Comparison of ENCODE assay signal across 20 cellular contexts in genomic region chr9:31639444-31639843, GRCh38.
DNase-seq lines count a peak whose midpoint lies in the region; FAIRE-seq and TF ChIP-seq lines count a peak whose summit lies in the region.
"Had no signal": no experiment of that assay in that cellular context is flagged by ENCODE, and none has a peak within 500 bp of the region (broad histone marks: within the 10 kb centered on the region; RNA-seq: fewer than 3 reads in every experiment).

No MANE protein-coding gene starts in this region.

- H2BK12ac ChIP-seq in H9 (ENCODE audit: insufficient read length, low read depth, low read length) (no peak overlapping the region), H1 (ENCODE audit: low read depth, low read length) (no peak overlapping the region)

- TF ChIP-seq RAD21 in H1 (IDR thresholded peaks at IDR 0.05 in 1 of 2, conservative IDR thresholded peaks at IDR 0.05 in 1 of 2; ENCODE audit: low read depth in 2 of 2, low read length in 2 of 2) = no peak

- H4K91ac ChIP-seq in H9 (ENCODE audit: insufficient read length, low read depth, low read length) (no peak overlapping the region), H1 (replicated peaks; ENCODE audit: insufficient read length, low read length) (no peak overlapping the region)

- H3K23me2 ChIP-seq in H9 (ENCODE audit: insufficient read length, low read depth, low read length, poor library complexity, severe bottlenecking) (no peaks in the 10 kb centered on the region), H1 (ENCODE audit: low read depth, low read length) (no peaks in the 10 kb centered on the region)

- no peak overlapping the region for H3K27ac ChIP-seq in H9 (ENCODE audit: insufficient read length, low read depth, low read length)
- no peak overlapping the region for H3K27ac ChIP-seq in H1 (ENCODE audit: low read depth, low read length)
- no peak overlapping the region for H3K27ac ChIP-seq in esophagus squamous epithelium
- H3K27ac ChIP-seq: GM23248 had no signal

- no peak overlapping the region for H3K9ac ChIP-seq in H9 (ENCODE audit: extremely low read depth, insufficient read length, low read length)
- H3K9ac ChIP-seq in H1 (replicated peaks in 1 of 4; ENCODE audit: extremely low read depth in 1 of 4, low read depth in 3 of 4, low read length in 3 of 4) = no peak overlapping the region
- H3K9ac ChIP-seq: GM23248 had no signal

- TF ChIP-seq CTCF in H9 (conservative IDR thresholded peaks at IDR 0.05) (no peak), H1 (IDR thresholded peaks at IDR 0.05; ENCODE audit: control extremely low read depth in 1 of 3, insufficient read depth in 1 of 3, low read depth in 1 of 3, low read length in 3 of 3) (no peak), progenitor cell of endocrine pancreas (IDR thresholded peaks at IDR 0.05; ENCODE audit: unreplicated experiment) (no peak), esophagus squamous epithelium (IDR thresholded peaks at IDR 0.05) (no peak)

- H3K4me1 ChIP-seq in H9 (ENCODE audit: insufficient read depth, low read length) = no peaks in the 10 kb centered on the region
- H3K4me1 ChIP-seq in H1 (replicated peaks in 1 of 4; ENCODE audit: control insufficient read depth in 3 of 4, insufficient read depth in 4 of 4, low read length in 3 of 4) = no peaks in the 10 kb centered on the region; a peak in 1 of 7 replicates
- H3K4me1 ChIP-seq in esophagus squamous epithelium = no peaks in the 10 kb centered on the region
- H3K4me1 ChIP-seq: BE2C had no signal

- H4K20me1 ChIP-seq in H9 (ENCODE audit: control insufficient read depth, insufficient read depth, insufficient read length) = no peaks in the 10 kb centered on the region
- H4K20me1 ChIP-seq in H1 (replicated peaks in 1 of 2; ENCODE audit: control insufficient read depth in 1 of 2, insufficient read depth in 2 of 2, low read length in 2 of 2) = no peaks in the 10 kb centered on the region

- no CpG with 5 or more reads among the region's 1 CpG for WGBS in H9 (ENCODE audit: extremely low coverage, insufficient read length, low lambda C conversion rate)
- 85% methylated on average over 1 of the region's 1 CpG; no CpG with 5 or more reads in 1 of the 2 experiments for WGBS in H1 (ENCODE audit: extremely low coverage in 1 of 2, insufficient coverage in 1 of 2, insufficient read length in 1 of 2, insufficient replicate concordance in 2 of 2, low coverage in 1 of 2, low lambda C conversion rate in 2 of 2, missing lambda C conversion rate in 1 of 2), 2 experiments
- WGBS in esophagus squamous epithelium, 2 donors = 100% methylated on average over 1 of the region's 1 CpG

- no peaks in the 10 kb centered on the region for H3K27me3 Mint-ChIP-seq in H9 (ENCODE audit: low read depth)
- H3K27me3 Mint-ChIP-seq in progenitor cell of endocrine pancreas = no peaks in the 10 kb centered on the region
- H3K27me3 Mint-ChIP-seq: CD4-positive, CD25-positive, alpha-beta regulatory T cell had no signal

- TF ChIP-seq POLR2A in H1 (IDR thresholded peaks at IDR 0.05; ENCODE audit: control extremely low read depth in 1 of 2, low read depth in 2 of 2, low read length in 2 of 2) (no peak), esophagus squamous epithelium (IDR thresholded peaks at IDR 0.05) (no peak)

- H3K4ac ChIP-seq in H9 (ENCODE audit: low read depth, low read length) (no peak overlapping the region), H1 (replicated peaks; ENCODE audit: insufficient read length, low read depth, low read length) (no peak overlapping the region)

- H3K18ac ChIP-seq in H9 (ENCODE audit: insufficient read length, low read depth, low read length) (no peak overlapping the region), H1 (ENCODE audit: extremely low read depth, low read length) (no peak overlapping the region)

- H3K27me3 ChIP-seq in H9 (ENCODE audit: insufficient read depth, low read length) = no peaks in the 10 kb centered on the region
- H3K27me3 ChIP-seq in H1 (replicated peaks in 1 of 4; ENCODE audit: control insufficient read depth in 3 of 4, extremely low read depth in 1 of 4, insufficient read depth in 3 of 4, low read length in 3 of 4) = no peaks in the 10 kb centered on the region
- H3K27me3 ChIP-seq in esophagus squamous epithelium = no peaks in the 10 kb centered on the region
- H3K27me3 ChIP-seq: BE2C had no signal

- H2BK20ac ChIP-seq in H9 (ENCODE audit: low read depth, low read length, poor library complexity, severe bottlenecking) = no peak overlapping the region
- H2BK20ac ChIP-seq in H1 (ENCODE audit: low read length) = no peak overlapping the region

- H2AFZ ChIP-seq in H9 (ENCODE audit: low read length) (no peak overlapping the region), H1 (ENCODE audit: low read length) (peak overlapping the region; percentile 74; the same call in 1 of the 2 replicates)
- H2AFZ ChIP-seq: GM23248 had no signal

- FAIRE-seq in H1 (lab: Jason Lieb, UNC) = no peak
- FAIRE-seq: D721Med, G401.6, GM12891, GM18507, HTR-8/SVneo had no signal

- CTCF ChIA-PET in H1 (lab: Charles Lee; ENCODE audit: partially characterized antibody) = no interaction called here

- H3K4me3 ChIP-seq in H1 (ENCODE audit: extremely low read depth in 1 of 4, insufficient read depth in 2 of 4, low read depth in 3 of 4, low read length in 4 of 4) = no peak overlapping the region
- no peak overlapping the region for H3K4me3 ChIP-seq in esophagus squamous epithelium
- H3K4me3 ChIP-seq: GM23248 had no signal

- no peak overlapping the region for H2BK15ac ChIP-seq in H9 (ENCODE audit: low read depth, low read length)
- no peak overlapping the region for H2BK15ac ChIP-seq in H1 (ENCODE audit: low read length)

- H4K5ac ChIP-seq in H9 (ENCODE audit: insufficient read length, low read depth, low read length) (no peak overlapping the region), H1 (ENCODE audit: insufficient read length, low read depth, low read length) (no peak overlapping the region)

- H3K56ac ChIP-seq in H9 (ENCODE audit: insufficient read length, low read depth, low read length) = no peak overlapping the region
- no peak overlapping the region for H3K56ac ChIP-seq in H1 (replicated peaks; ENCODE audit: insufficient read length, low read depth, low read length)

- H2AK5ac ChIP-seq in H9 (ENCODE audit: insufficient read length, low read length) = no peak overlapping the region
- H2AK5ac ChIP-seq in H1 (ENCODE audit: low read depth, low read length) = no peak overlapping the region

- no peaks in the 10 kb centered on the region for H3K79me1 ChIP-seq in H9 (ENCODE audit: insufficient read depth, low read depth, low read length, poor library complexity, severe bottlenecking)
- H3K79me1 ChIP-seq in H1 (ENCODE audit: low read depth, low read length) = no peaks in the 10 kb centered on the region

- POLR2A ChIA-PET in H1 (lab: Charles Lee; ENCODE audit: partially characterized antibody) = no interaction called here

- H3K4me3 Mint-ChIP-seq in H9 (no peak overlapping the region), progenitor cell of endocrine pancreas (ENCODE audit: low read depth) (no peak overlapping the region)
- H3K4me3 Mint-ChIP-seq: CD4-positive, CD25-positive, alpha-beta regulatory T cell; CD8-positive, alpha-beta memory T cell had no signal

- no peak for TF ChIP-seq EP300 in H1 (IDR thresholded peaks at IDR 0.05; ENCODE audit: borderline replicate concordance in 1 of 2, low read depth in 2 of 2, low read length in 2 of 2)

- H3K27ac Mint-ChIP-seq in H9 = 0 out of 7 replicates have a peak overlapping the region, but pooled peaks of 2 of the 3 experiments have one; percentile 18 to 54
- peak overlapping the region; percentile 3 for H3K27ac Mint-ChIP-seq in progenitor cell of endocrine pancreas
- H3K27ac Mint-ChIP-seq: CD8-positive, alpha-beta memory T cell had no signal

- intact Hi-C loops in esophagus squamous epithelium (cut with DNase I) = no loop called here

- no peak overlapping the region for H3K23ac ChIP-seq in H9 (ENCODE audit: insufficient read length, low read depth, low read length)
- H3K23ac ChIP-seq in H1 (ENCODE audit: insufficient read length) = no peak overlapping the region

- DNase-seq in H9 (no peak), H1 (ENCODE audit: low read depth in 1 of 2, low spot score in 2 of 2) (no peak), progenitor cell of endocrine pancreas (ENCODE audit: low spot score, unreplicated experiment) (no peak), esophagus squamous epithelium (lab: John Stamatoyannopoulos, UW) (no peak), mesenteric fat pad (ENCODE audit: low spot score) (no peak)
- DNase-seq in stimulated activated CD4-positive, alpha-beta T cell treated with anti-CD3 and anti-CD28 coated beads, Interleukin-4, amount 100 ng/mL, for 4 hours = no peak
- DNase-seq: ACHN; BE2C; C1 segment of cervical spinal cord; CD4-positive, CD25-positive, alpha-beta regulatory T cell; CD8-positive, alpha-beta memory T cell; COR-L47; GM23248; H7; IMR-90 had no signal

- H3K14ac ChIP-seq in H9 (ENCODE audit: insufficient read depth, low read length) (no peak overlapping the region), H1 (ENCODE audit: insufficient read length) (no peak overlapping the region)

- H3K79me2 ChIP-seq in H9 (ENCODE audit: insufficient read depth, low read length) (no peaks in the 10 kb centered on the region), H1 (ENCODE audit: control insufficient read depth in 1 of 2, insufficient read depth in 2 of 2, low read length in 2 of 2) (no peaks in the 10 kb centered on the region)

- H2BK5ac ChIP-seq in H9 (ENCODE audit: insufficient read length, low read length) (no peak overlapping the region), H1 (ENCODE audit: low read depth, low read length) (no peak overlapping the region)

- H3T11ph ChIP-seq in H9 (ENCODE audit: low read length) = no peak overlapping the region

- H2BK120ac ChIP-seq in H9 (ENCODE audit: low read depth, low read length, poor library complexity, severe bottlenecking) (no peak overlapping the region), H1 (replicated peaks; ENCODE audit: low read depth, low read length) (no peak overlapping the region)

- H3K36me3 ChIP-seq in H1 (ENCODE audit: control insufficient read depth in 2 of 4, insufficient read depth in 4 of 4, low read length in 3 of 4) (no peaks in the 10 kb centered on the region; a peak in 1 of 8 replicates), esophagus squamous epithelium (no peaks in the 10 kb centered on the region)
- H3K36me3 ChIP-seq: BE2C had no signal

- H3K4me2 ChIP-seq in H9 (ENCODE audit: insufficient read depth, insufficient read length, low read length) (no peak overlapping the region), H1 (ENCODE audit: insufficient read depth in 1 of 2, low read depth in 2 of 2, low read length in 2 of 2) (no peak overlapping the region)

- H3K4me1 Mint-ChIP-seq in H9 (peaks cover 3 to 7% of the 10 kb centered on the region in 2 experiments), progenitor cell of endocrine pancreas (ENCODE audit: low read depth) (peaks cover 12% of the 10 kb centered on the region)

- H3K9me3 Mint-ChIP-seq in H9 (no peaks in the 10 kb centered on the region), progenitor cell of endocrine pancreas (ENCODE audit: low read depth) (peaks cover 3% of the 10 kb centered on the region)
- H3K9me3 Mint-ChIP-seq: CD4-positive, CD25-positive, alpha-beta regulatory T cell; CD8-positive, alpha-beta memory T cell had no signal

- H4K8ac ChIP-seq in H9 (replicated peaks; ENCODE audit: insufficient read length, low read depth, low read length) = no peak overlapping the region
- no peak overlapping the region for H4K8ac ChIP-seq in H1 (ENCODE audit: extremely low read depth, insufficient read depth, low read length)

- H3K36me3 Mint-ChIP-seq in H9 (ENCODE audit: insufficient read depth in 1 of 3, low read depth in 3 of 3) (no peaks in the 10 kb centered on the region), progenitor cell of endocrine pancreas (ENCODE audit: insufficient read depth) (no peaks in the 10 kb centered on the region)
- H3K36me3 Mint-ChIP-seq: CD4-positive, CD25-positive, alpha-beta regulatory T cell; CD8-positive, alpha-beta memory T cell had no signal

- H3K9me3 ChIP-seq in H9 (ENCODE audit: control insufficient read depth, low read depth, low read length) (no peaks in the 10 kb centered on the region), H1 (ENCODE audit: insufficient read depth in 2 of 2, low read depth in 1 of 2, low read length in 1 of 2) (no peaks in the 10 kb centered on the region), esophagus squamous epithelium (no peaks in the 10 kb centered on the region)
- H3K9me3 ChIP-seq: BE2C had no signal
